18 cellular contexts compared by ENCODE assay signal in the genomic region with DNA sequence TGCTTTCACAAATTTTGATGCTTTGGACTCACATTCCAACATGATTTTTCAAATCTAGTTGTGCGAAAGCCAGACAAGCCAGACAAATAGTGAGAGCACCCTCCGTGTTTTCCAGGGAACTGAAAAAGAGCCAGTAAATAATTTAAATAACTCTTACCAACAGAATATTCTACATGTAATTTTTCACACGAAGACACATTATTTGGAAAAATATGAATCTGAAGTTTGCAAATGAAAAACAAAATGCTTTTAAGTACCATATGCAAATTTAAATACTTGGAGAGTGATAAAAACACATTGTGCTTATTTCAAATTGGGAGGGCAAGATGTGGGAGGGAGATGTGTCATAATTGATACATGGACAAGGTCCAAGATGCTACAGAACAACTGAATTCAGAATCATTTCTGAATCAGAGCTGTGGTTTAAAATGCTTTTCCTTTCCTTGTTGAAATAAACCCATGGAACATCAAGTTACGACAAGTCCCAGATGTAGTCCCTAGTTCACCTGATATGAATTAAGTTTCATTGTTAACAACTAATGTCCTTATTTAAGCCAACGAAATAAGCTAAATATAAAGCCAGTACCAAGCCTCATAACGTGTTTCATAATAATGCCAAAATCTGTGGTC.
A peak's percentile ranks its signal among the peaks of the same experiment; 100 is the strongest.
DNase-seq lines count a peak whose midpoint lies in the region; TF ChIP-seq lines count a peak whose summit lies in the region.
"Had no signal": no experiment of that assay in that cellular context is flagged by ENCODE, and none has a peak within 500 bp of the region (broad histone marks: within the 10 kb centered on the region; RNA-seq: fewer than 3 reads in every experiment).

No MANE protein-coding gene starts in this region.

- TF ChIP-seq CTCF in astrocyte of the spinal cord (IDR thresholded peaks at IDR 0.05; ENCODE audit: low read depth, low read length): no peak
- no peak for TF ChIP-seq CTCF in fibroblast of the aortic adventitia (IDR thresholded peaks at IDR 0.05; ENCODE audit: insufficient read depth, low read length)

- in situ Hi-C loops in astrocyte of the spinal cord (cut with HindIII; ENCODE audit: low sequenced_read_pairs): no loop called here

- H3K27ac ChIP-seq in substantia nigra (ENCODE audit: low read depth, low read length, poor library complexity, severe bottlenecking): peak overlapping the region; percentile 73

- H3K4me3 ChIP-seq in astrocyte of the spinal cord (ENCODE audit: low read depth, low read length) (no peak overlapping the region), fibroblast of the aortic adventitia (ENCODE audit: low read depth, low read length) (no peak overlapping the region)
- H3K4me3 ChIP-seq: K562 had no signal

- DNase-seq in HT1080 (ENCODE audit: low read depth) (peak; percentile 58), astrocyte of the spinal cord (ENCODE audit: low read depth, low spot score) (peak; percentile 65), fibroblast of the aortic adventitia (ENCODE audit: low read depth) (peak; percentile 51), substantia nigra (lab: John Stamatoyannopoulos, UW) (no peak), epidermal melanocyte (ENCODE audit: insufficient read length, low spot score) (no peak), ecto neural progenitor cell (ENCODE audit: low spot score) (no peak)
- DNase-seq in NK-92 treated with Interleukin-12 subunit alpha and Interleukin-12 subunit beta, amount 100 ng/mL, for 24 hours (lab: John Stamatoyannopoulos, UW): no peak
- DNase-seq: activated CD4-positive, alpha-beta T cell treated with anti-CD3 and anti-CD28 coated beads for 48 hours; activated T-cell treated with anti-CD3 and anti-CD28 coated beads, Interleukin-2, amount 50 U/mL, for 4 hours; EL; foreskin fibroblast; left ventricle myocardium superior; MM.1S; natural killer cell; NCI-H1436; NCI-H510A treated with DMSO at 0.1 percent for 48 hours; trophoblast cell had no signal

Comparison
In these comparisons a context has a peak if more than half of its experiments do, and no peak if none do; other contexts are left out.
1. DNase-seq: peak in HT1080 (single experiment), astrocyte of the spinal cord (single experiment) and fibroblast of the aortic adventitia (single experiment); none in substantia nigra (0 of 49), epidermal melanocyte (single experiment), ecto neural progenitor cell (single experiment) and NK-92 treated with Interleukin-12 subunit alpha and Interleukin-12 subunit beta, amount 100 ng/mL, for 24 hours (single experiment).